28 cellular contexts compared by ENCODE assay signal in the genomic region with DNA sequence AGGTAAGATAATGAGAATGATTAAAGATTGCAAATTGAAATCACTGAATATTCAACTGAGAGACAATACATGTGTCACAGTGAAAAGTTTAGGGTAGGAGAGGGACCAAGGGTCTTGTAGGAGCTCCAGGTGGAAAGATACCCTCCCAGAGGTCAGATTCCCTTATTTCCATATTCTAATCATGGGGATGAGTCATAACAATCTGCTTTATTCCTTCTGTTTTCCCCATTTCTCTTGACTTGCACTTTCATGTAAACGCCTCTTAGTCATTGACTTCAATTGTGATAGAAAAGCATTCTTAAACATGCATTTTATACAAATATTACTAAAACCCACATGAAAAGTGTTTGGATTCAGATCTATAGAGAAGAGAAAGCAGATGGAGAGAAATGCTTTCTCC.
A peak's percentile ranks its signal among the peaks of the same experiment; 100 is the strongest.
DNase-seq lines count a peak whose midpoint lies in the region; TF ChIP-seq lines count a peak whose summit lies in the region.
"Had no signal": no experiment of that assay in that cellular context is flagged by ENCODE, and none has a peak within 500 bp of the region (broad histone marks: within the 10 kb centered on the region; RNA-seq: fewer than 3 reads in every experiment).

No MANE protein-coding gene starts in this region.

- no peak for TF ChIP-seq CTCF in thyroid gland (IDR thresholded peaks at IDR 0.05)
- TF ChIP-seq CTCF in RWPE1 (conservative IDR thresholded peaks at IDR 0.05; ENCODE audit: low read depth) = no peak

- 93 to 98% methylated on average over 1 of the region's 1 CpG for WGBS in thyroid gland, 2 donors

- H3K9me3 ChIP-seq in HUES48 (ENCODE audit: control insufficient read depth, insufficient read depth, low read length) (no peaks in the 10 kb centered on the region), thyroid gland (no peaks in the 10 kb centered on the region)
- H3K9me3 ChIP-seq: BLaER1 treated with 17β-estradiol and CSF1 and Interleukin-3, amounts not matched to agents 10 nM and 100 nM; gastrocnemius medialis; left lung; neutrophil; prostate gland; sigmoid colon; tibial nerve had no signal

- H3K4me3 ChIP-seq in HUES48 (ENCODE audit: low read depth, low read length) (no peak overlapping the region), thyroid gland (replicated peaks in 1 of 3) (no peak overlapping the region)
- H3K4me3 ChIP-seq: BLaER1 treated with 17β-estradiol and CSF1 and Interleukin-3, amounts not matched to agents 10 nM and 100 nM; coronary artery; gastrocnemius medialis; K562; left lung; prostate gland; sigmoid colon; tibial nerve had no signal

- POLR2A ChIA-PET in activated CD4-positive, alpha-beta memory T cell treated with anti-CD3 and anti-CD28 coated beads, Interleukin-2, amount 10 ng/mL, durations not matched to agents 7 days and 5 days (lab: Charles Lee) = no interaction called here
- POLR2A ChIA-PET in RWPE1 (lab: Yijun Ruan, JAX; ENCODE audit: low non-redundant PET) = no interaction called here

- DNase-seq in astrocyte of the hippocampus (ENCODE audit: low read depth, low spot score) (peak; percentile 22), iris pigment epithelial cell (ENCODE audit: low read depth) (peak; percentile 12), thyroid gland (no peak), RWPE1 (ENCODE audit: low spot score) (no peak)
- no peak for DNase-seq in activated CD4-positive, alpha-beta memory T cell treated with anti-CD3 and anti-CD28 coated beads, Interleukin-2, amount 10 ng/mL, durations not matched to agents 7 days and 5 days
- DNase-seq in activated T-cell treated with anti-CD3 and anti-CD28 coated beads, Interleukin-2, amount 50 U/mL, for 1 hour = no peak
- DNase-seq: activated CD4-positive, alpha-beta T cell treated with anti-CD3 and anti-CD28 coated beads, Interleukin-2, amount 10 ng/mL, durations not matched to agents 24 days and 14 days; activated effector memory CD4-positive, alpha-beta T cell treated with anti-CD3 and anti-CD28 coated beads, Interleukin-2, amount 50 U/mL, for 16 hours; aorta; gastrocnemius medialis; left lung; NCI-H1105 treated with DMSO at 0.1 percent for 48 hours; NCI-H187 treated with DMSO at 0.1 percent for 48 hours; NCI-H2171; RPMI8226; sigmoid colon; stimulated activated CD4-positive, alpha-beta T cell treated with anti-CD3 and anti-CD28 coated beads, Interleukin-15, amount 100 ng/mL, for 24 hours; stimulated activated CD4-positive, alpha-beta T cell treated with anti-CD3 and anti-CD28 coated beads, Interleukin-4, amount 100 ng/mL, for 4 hours; T-cell had no signal

- H3K36me3 ChIP-seq in HUES48 (ENCODE audit: control insufficient read depth, insufficient read depth, low read length) (peaks cover 94% of the 10 kb centered on the region), thyroid gland (peaks cover 0 to 6% of the 10 kb centered on the region in 2 donors)
- H3K36me3 ChIP-seq: gastrocnemius medialis, prostate gland had no signal

- TF ChIP-seq POLR2A in thyroid gland (IDR thresholded peaks at IDR 0.05) = no peak

- peaks cover 4% of the 10 kb centered on the region for H3K27me3 Mint-ChIP-seq in activated CD4-positive, alpha-beta memory T cell treated with anti-CD3 and anti-CD28 coated beads, Interleukin-2, amount 10 ng/mL, durations not matched to agents 7 days and 5 days
- H3K27me3 Mint-ChIP-seq: activated naive CD8-positive, alpha-beta T cell had no signal

- H3K9ac ChIP-seq in HUES48 (ENCODE audit: low read depth, low read length) = no peak overlapping the region
- H3K9ac ChIP-seq: BLaER1 treated with 17β-estradiol and CSF1 and Interleukin-3, amounts not matched to agents 10 nM and 100 nM had no signal

- H3K4me1 Mint-ChIP-seq in activated CD4-positive, alpha-beta memory T cell treated with anti-CD3 and anti-CD28 coated beads, Interleukin-2, amount 10 ng/mL, durations not matched to agents 7 days and 5 days = no peaks in the 10 kb centered on the region
- H3K4me1 Mint-ChIP-seq: activated CD4-positive, alpha-beta T cell treated with anti-CD3 and anti-CD28 coated beads, Interleukin-2, amount 10 ng/mL, durations not matched to agents 24 days and 14 days; memory B cell had no signal

- intact Hi-C loops in thyroid gland (cut with DNase I) = no loop called here

- no peaks in the 10 kb centered on the region for H3K36me3 Mint-ChIP-seq in activated CD4-positive, alpha-beta memory T cell treated with anti-CD3 and anti-CD28 coated beads, Interleukin-2, amount 10 ng/mL, durations not matched to agents 7 days and 5 days (ENCODE audit: low read depth)
- H3K36me3 Mint-ChIP-seq: activated naive CD8-positive, alpha-beta T cell; memory B cell; T-cell had no signal

- no peaks in the 10 kb centered on the region for H3K9me3 Mint-ChIP-seq in activated CD4-positive, alpha-beta memory T cell treated with anti-CD3 and anti-CD28 coated beads, Interleukin-2, amount 10 ng/mL, durations not matched to agents 7 days and 5 days
- H3K9me3 Mint-ChIP-seq: activated CD4-positive, alpha-beta T cell treated with anti-CD3 and anti-CD28 coated beads, Interleukin-2, amount 10 ng/mL, durations not matched to agents 24 days and 14 days; T-cell had no signal

- peaks cover 15% of the 10 kb centered on the region for H3K4me1 ChIP-seq in HUES48 (ENCODE audit: control insufficient read depth, insufficient read depth, low read length)
- H3K4me1 ChIP-seq in thyroid gland = peaks cover 32 to 45% of the 10 kb centered on the region in 2 donors
- H3K4me1 ChIP-seq: gastrocnemius medialis had no signal

- no peak overlapping the region for H3K27ac Mint-ChIP-seq in activated CD4-positive, alpha-beta memory T cell treated with anti-CD3 and anti-CD28 coated beads, Interleukin-2, amount 10 ng/mL, durations not matched to agents 7 days and 5 days
- H3K27ac Mint-ChIP-seq: activated CD4-positive, alpha-beta T cell treated with anti-CD3 and anti-CD28 coated beads, Interleukin-2, amount 10 ng/mL, durations not matched to agents 24 days and 14 days; activated naive CD8-positive, alpha-beta T cell; memory B cell; T-cell had no signal

- H3K27me3 ChIP-seq in HUES48 (ENCODE audit: control insufficient read depth, insufficient read depth, low read length) (no peaks in the 10 kb centered on the region), thyroid gland (no peaks in the 10 kb centered on the region)
- H3K27me3 ChIP-seq: BLaER1 treated with 17β-estradiol and CSF1 and Interleukin-3, amounts not matched to agents 10 nM and 100 nM; gastrocnemius medialis; left lung; neutrophil; sigmoid colon; tibial nerve had no signal

- CTCF ChIA-PET in activated CD4-positive, alpha-beta memory T cell treated with anti-CD3 and anti-CD28 coated beads, Interleukin-2, amount 10 ng/mL, durations not matched to agents 7 days and 5 days (lab: Charles Lee) = no interaction called here
- CTCF ChIA-PET in RWPE1 (lab: Yijun Ruan, JAX) = interaction anchor here (1.0 kb wide), 1 partner anchor 18 kb away, joined by 4 read pairs; no protein-coding TSS in a partner anchor

- H3K27ac ChIP-seq in HUES48 (ENCODE audit: low read depth, low read length) = peak overlapping the region; percentile 84
- peak overlapping the region; percentile 64 to 80 (median 69) for H3K27ac ChIP-seq in thyroid gland
- no peak overlapping the region for H3K27ac ChIP-seq in RWPE1
- H3K27ac ChIP-seq: BLaER1 treated with 17β-estradiol and CSF1 and Interleukin-3, amounts not matched to agents 10 nM and 100 nM; coronary artery; gastrocnemius medialis; left lung; neutrophil; prostate gland had no signal

- H3K4me3 Mint-ChIP-seq in activated CD4-positive, alpha-beta memory T cell treated with anti-CD3 and anti-CD28 coated beads, Interleukin-2, amount 10 ng/mL, durations not matched to agents 7 days and 5 days = no peak overlapping the region
- H3K4me3 Mint-ChIP-seq: activated CD4-positive, alpha-beta T cell treated with anti-CD3 and anti-CD28 coated beads, Interleukin-2, amount 10 ng/mL, durations not matched to agents 24 days and 14 days; activated naive CD8-positive, alpha-beta T cell; memory B cell; T-cell had no signal

Comparison
In these comparisons a context has a peak if more than half of its experiments do, and no peak if none do; other contexts are left out.
1. DNase-seq: peak in astrocyte of the hippocampus (single experiment) and iris pigment epithelial cell (single experiment); none in thyroid gland (0 of 2), activated CD4-positive, alpha-beta memory T cell treated with anti-CD3 and anti-CD28 coated beads, Interleukin-2, amount 10 ng/mL, durations not matched to agents 7 days and 5 days (single experiment), RWPE1 (single experiment) and activated T-cell treated with anti-CD3 and anti-CD28 coated beads, Interleukin-2, amount 50 U/mL, for 1 hour (single experiment).